ENCODE assay signal across 18 cellular contexts in the genomic region with DNA sequence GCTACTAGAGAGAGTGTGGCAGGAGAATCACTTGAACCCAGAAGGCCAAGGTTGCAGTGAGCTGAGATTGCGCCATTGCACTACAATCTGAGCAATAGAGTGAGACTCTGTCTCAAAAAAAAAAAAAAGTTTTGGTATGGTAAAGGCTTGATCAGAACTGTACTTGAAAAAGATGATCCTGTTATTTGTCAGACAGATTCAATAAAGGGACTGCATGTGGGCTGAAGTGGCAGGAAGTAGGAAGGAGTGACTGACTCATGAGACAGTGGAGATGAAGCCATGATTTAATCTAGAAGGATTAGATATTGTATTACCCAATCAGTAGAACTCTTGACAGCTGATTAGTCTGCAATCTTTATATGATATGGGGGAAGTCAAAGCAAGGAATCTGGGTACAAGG. TPM values are rescaled to one million over a fixed set of nuclear protein-coding genes. Genes with fewer than 3 reads are reported as not detected.
DNase-seq lines count a peak whose midpoint lies in the region; ATAC-seq and TF ChIP-seq lines count a peak whose summit lies in the region.
"Had no signal": no experiment of that assay in that cellular context is flagged by ENCODE, and none has a peak within 500 bp of the region (broad histone marks: within the 10 kb centered on the region; RNA-seq: fewer than 3 reads in every experiment).

No MANE protein-coding gene starts in this region.

- peaks cover 6% of the 10 kb centered on the region for H3K4me1 ChIP-seq in CD8-positive, alpha-beta T cell (ENCODE audit: insufficient read depth, low read length)

- H3K27ac Mint-ChIP-seq in activated naive CD4-positive, alpha-beta T cell treated with anti-CD3 and anti-CD28 coated beads, Interleukin-2, amount 50 U/mL, for 72 hours: peak overlapping the region; percentile 2 to 46
- no peak overlapping the region for H3K27ac Mint-ChIP-seq in activated naive CD4-positive, alpha-beta T cell treated with anti-CD3 and anti-CD28 coated beads, Interleukin-2, amount 10 ng/mL, durations not matched to agents 7 days and 5 days
- no peak overlapping the region for H3K27ac Mint-ChIP-seq in CD8-positive, alpha-beta T cell
- H3K27ac Mint-ChIP-seq: T-helper 1 cell treated with Interleukin-12 subunit alpha and Interleukin-12 subunit beta and Interleukin-4 antibody, amounts not matched to agents 30 μg/mL and 1 μg/mL, for 36 hours had no signal

- no peaks in the 10 kb centered on the region for H3K27me3 ChIP-seq in CD8-positive, alpha-beta T cell (ENCODE audit: insufficient read depth, low read length)
- H3K27me3 ChIP-seq: BLaER1, colonic mucosa, pancreas, vagina had no signal

- no peaks in the 10 kb centered on the region for H3K36me3 ChIP-seq in CD8-positive, alpha-beta T cell (ENCODE audit: insufficient read depth, low read length)
- H3K36me3 ChIP-seq: BLaER1, colonic mucosa, pancreas, vagina had no signal

- CTCF ChIA-PET in activated naive CD4-positive, alpha-beta T cell treated with anti-CD3 and anti-CD28 coated beads, Interleukin-2, amount 10 ng/mL, durations not matched to agents 7 days and 5 days (lab: Charles Lee): interaction anchor here (0.6 to 1.7 kb wide), 2 partner anchors 68 to 127 kb away, joined by 3 to 4 read pairs; a partner anchor contains a TSS
- CTCF ChIA-PET in CD8-positive, alpha-beta T cell (lab: Charles Lee): no interaction called here

- no peak overlapping the region for H3K4me3 ChIP-seq in epithelial cell of esophagus (ENCODE audit: low read length)
- no peak overlapping the region for H3K4me3 ChIP-seq in CD8-positive, alpha-beta T cell (ENCODE audit: low read depth, low read length)
- H3K4me3 ChIP-seq: BLaER1, colonic mucosa, pancreas, PC-9, vagina had no signal

- H3K9me3 Mint-ChIP-seq in activated naive CD4-positive, alpha-beta T cell treated with anti-CD3 and anti-CD28 coated beads, Interleukin-2, amount 50 U/mL, for 72 hours: no peaks in the 10 kb centered on the region
- H3K9me3 Mint-ChIP-seq in activated naive CD4-positive, alpha-beta T cell treated with anti-CD3 and anti-CD28 coated beads, Interleukin-2, amount 10 ng/mL, durations not matched to agents 7 days and 5 days: no peaks in the 10 kb centered on the region
- H3K9me3 Mint-ChIP-seq in CD8-positive, alpha-beta T cell: no peaks in the 10 kb centered on the region
- H3K9me3 Mint-ChIP-seq: T-helper 1 cell treated with Interleukin-12 subunit alpha and Interleukin-12 subunit beta and Interleukin-4 antibody, amounts not matched to agents 30 μg/mL and 1 μg/mL, for 36 hours had no signal

- POLR2A ChIA-PET in CD8-positive, alpha-beta T cell (lab: Charles Lee): no interaction called here

- no peaks in the 10 kb centered on the region for H3K27me3 Mint-ChIP-seq in activated naive CD4-positive, alpha-beta T cell treated with anti-CD3 and anti-CD28 coated beads, Interleukin-2, amount 10 ng/mL, durations not matched to agents 7 days and 5 days
- no peaks in the 10 kb centered on the region for H3K27me3 Mint-ChIP-seq in CD8-positive, alpha-beta T cell (ENCODE audit: low read depth)

- no peak overlapping the region for H3K27ac ChIP-seq in CD8-positive, alpha-beta T cell (ENCODE audit: low read depth, low read length)
- H3K27ac ChIP-seq: BLaER1, colonic mucosa, pancreas, PC-9, vagina had no signal

- H3K36me3 Mint-ChIP-seq in activated naive CD4-positive, alpha-beta T cell treated with anti-CD3 and anti-CD28 coated beads, Interleukin-2, amount 50 U/mL, for 72 hours: peaks cover 5% of the 10 kb centered on the region in 2 donors
- H3K36me3 Mint-ChIP-seq in activated naive CD4-positive, alpha-beta T cell treated with anti-CD3 and anti-CD28 coated beads, Interleukin-2, amount 10 ng/mL, durations not matched to agents 7 days and 5 days: no peaks in the 10 kb centered on the region
- peaks cover 8% of the 10 kb centered on the region for H3K36me3 Mint-ChIP-seq in CD8-positive, alpha-beta T cell

- peak; percentile 60 to 74 for ATAC-seq in activated naive CD4-positive, alpha-beta T cell treated with anti-CD3 and anti-CD28 coated beads, Interleukin-2, amount 50 U/mL, for 72 hours
- peak; percentile 38 for ATAC-seq in stimulated activated naive CD8-positive, alpha-beta T cell treated with anti-CD3 and anti-CD28 coated beads, Interleukin-15, Interleukin-2, amounts not matched to agents 100 U/mL and 50 U/mL, for 24 hours
- ATAC-seq in CD8-positive, alpha-beta T cell: no peak
- ATAC-seq: pancreas had no signal

- peaks cover 20% of the 10 kb centered on the region for H3K4me1 Mint-ChIP-seq in activated naive CD4-positive, alpha-beta T cell treated with anti-CD3 and anti-CD28 coated beads, Interleukin-2, amount 10 ng/mL, durations not matched to agents 7 days and 5 days
- H3K4me1 Mint-ChIP-seq in CD8-positive, alpha-beta T cell (ENCODE audit: low read depth): peaks cover 21% of the 10 kb centered on the region

- H3K9me3 ChIP-seq in CD8-positive, alpha-beta T cell (ENCODE audit: low read length): no peaks in the 10 kb centered on the region
- H3K9me3 ChIP-seq: BLaER1, colonic mucosa, pancreas, vagina had no signal

- DNase-seq in activated naive CD4-positive, alpha-beta T cell treated with anti-CD3 and anti-CD28 coated beads, Interleukin-2, amount 50 U/mL, for 72 hours (ENCODE audit: low spot score in 2 of 2): peak in 1 of 2 donors; percentile 14
- DNase-seq in activated naive CD4-positive, alpha-beta T cell treated with anti-CD3 and anti-CD28 coated beads, Interleukin-2, amount 10 ng/mL, durations not matched to agents 7 days and 5 days: no peak
- DNase-seq in M059J (ENCODE audit: low read depth) (peak; percentile 20), epithelial cell of esophagus (ENCODE audit: low read depth) (peak; percentile 92), cerebellar nuclear complex (lab: John Stamatoyannopoulos, UW) (no peak), NCI-H446 (lab: John Stamatoyannopoulos, UW) (no peak)
- no peak for DNase-seq in stimulated activated naive CD8-positive, alpha-beta T cell treated with anti-CD3 and anti-CD28 coated beads, Interleukin-15, Interleukin-2, amounts not matched to agents 100 U/mL and 50 U/mL, for 24 hours
- no peak for DNase-seq in CD8-positive, alpha-beta T cell
- DNase-seq: activated CD4-positive, alpha-beta T cell treated with anti-CD3 and anti-CD28 coated beads, Interleukin-2, amount 50 U/mL, for 4 hours; colonic mucosa; GDM1; midbrain; NCI-H446 treated with DMSO at 0.1 percent for 48 hours; pancreas; PC-9 had no signal

- intact Hi-C loops in CD8-positive, alpha-beta T cell (cut with DNase I, micrococcal nuclease): loop anchor here (5.0 to 10.0 kb wide), 6 partner anchors 67 to 1773 kb away; a partner anchor contains a TSS

- no peak overlapping the region for H3K4me3 Mint-ChIP-seq in activated naive CD4-positive, alpha-beta T cell treated with anti-CD3 and anti-CD28 coated beads, Interleukin-2, amount 10 ng/mL, durations not matched to agents 7 days and 5 days
- H3K4me3 Mint-ChIP-seq in CD8-positive, alpha-beta T cell: no peak overlapping the region

- TF ChIP-seq CTCF in epithelial cell of esophagus (IDR thresholded peaks at IDR 0.05; ENCODE audit: insufficient read depth, low read depth, low read length, missing control alignments): no peak
- no peak for TF ChIP-seq CTCF in CD8-positive, alpha-beta T cell (IDR thresholded peaks at IDR 0.05)

RNA-seq across cellular contexts. Expression of a gene that starts 2.7 kb away (rescaled TPM):
- 10 to 100 TPM in 1 of 2 donors, 1 to 10 TPM in 1; 4.8 to 17.1 TPM for total RNA-seq in activated naive CD4-positive, alpha-beta T cell treated with anti-CD3 and anti-CD28 coated beads, Interleukin-2, amount 50 U/mL, for 72 hours
- 16.9 and 20.6 TPM in 2 replicates for total RNA-seq in M059J (2014; rRNA removed; shearing (Covaris generic))
- total RNA-seq in CD8-positive, alpha-beta T cell: 1 to 10 TPM; 3.5 to 4.0 TPM

RNA-seq across cellular contexts. Expression of a gene that starts 56.7 kb away (rescaled TPM):
- not detected for total RNA-seq in activated naive CD4-positive, alpha-beta T cell treated with anti-CD3 and anti-CD28 coated beads, Interleukin-2, amount 50 U/mL, for 72 hours
- total RNA-seq in M059J (2014; rRNA removed; shearing (Covaris generic)): not detected in 2 replicates
- not detected for total RNA-seq in CD8-positive, alpha-beta T cell
- total RNA-seq: PC-9 had no signal

Comparison
In these comparisons a context has a peak if more than half of its experiments do, and no peak if none do; other contexts are left out.
1. H3K27ac Mint-ChIP-seq: peak in activated naive CD4-positive, alpha-beta T cell treated with anti-CD3 and anti-CD28 coated beads, Interleukin-2, amount 50 U/mL, for 72 hours (2 of 2); none in activated naive CD4-positive, alpha-beta T cell treated with anti-CD3 and anti-CD28 coated beads, Interleukin-2, amount 10 ng/mL, durations not matched to agents 7 days and 5 days (single experiment) and CD8-positive, alpha-beta T cell (single experiment).
2. DNase-seq: peak in M059J (single experiment) and epithelial cell of esophagus (single experiment); none in activated naive CD4-positive, alpha-beta T cell treated with anti-CD3 and anti-CD28 coated beads, Interleukin-2, amount 10 ng/mL, durations not matched to agents 7 days and 5 days (single experiment), stimulated activated naive CD8-positive, alpha-beta T cell treated with anti-CD3 and anti-CD28 coated beads, Interleukin-15, Interleukin-2, amounts not matched to agents 100 U/mL and 50 U/mL, for 24 hours (single experiment), cerebellar nuclear complex (0 of 2), NCI-H446 (0 of 2) and CD8-positive, alpha-beta T cell (0 of 7).